16 cellular contexts compared by ENCODE assay signal in the genomic region with DNA sequence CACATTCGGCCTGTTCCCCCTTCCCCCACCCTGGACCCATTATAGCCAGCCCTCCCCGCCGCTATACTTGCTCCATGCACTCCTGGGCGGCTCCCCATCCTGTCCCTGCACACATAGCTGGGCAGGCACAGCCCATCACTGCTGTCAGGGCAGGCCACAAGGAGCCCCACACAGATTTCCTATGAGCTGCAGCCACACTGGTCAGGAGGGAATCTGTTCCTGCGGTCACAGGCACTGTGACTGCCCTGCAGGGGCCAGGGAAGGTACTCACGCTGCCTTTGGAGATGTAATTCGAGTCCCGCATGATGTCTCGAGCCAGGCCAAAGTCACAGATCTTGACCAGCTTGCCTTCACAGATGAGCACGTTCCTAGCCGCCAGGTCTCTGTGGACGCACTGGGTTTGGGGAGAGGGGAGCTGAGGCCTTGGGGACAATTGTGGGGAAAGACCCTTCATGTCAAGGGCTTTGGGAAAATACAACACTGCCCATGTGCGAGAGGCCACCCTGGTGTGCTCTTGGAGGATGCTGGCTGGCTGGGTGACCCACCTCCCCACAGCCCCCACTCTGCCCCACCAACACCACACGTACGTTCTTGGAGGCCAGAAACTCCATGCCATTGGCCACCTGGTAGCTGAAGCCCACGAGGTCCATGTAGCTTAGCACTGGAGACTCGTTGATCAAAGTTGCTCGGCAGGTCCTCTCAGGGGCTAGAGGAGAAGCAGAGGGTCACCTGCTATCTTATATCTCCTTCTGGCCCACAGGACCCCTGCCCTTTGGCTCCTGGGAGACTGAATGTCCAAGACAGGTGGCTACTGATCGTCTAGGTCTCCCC. TPM values are rescaled to one million over a fixed set of nuclear protein-coding genes. Genes with fewer than 3 reads are reported as not detected.
"Had no signal": no experiment of that assay in that cellular context is flagged by ENCODE, and none has a peak within 500 bp of the region (broad histone marks: within the 10 kb centered on the region; RNA-seq: fewer than 3 reads in every experiment).

No MANE protein-coding gene starts in this region.

- H3K4me1 ChIP-seq: esophagus muscularis mucosa, thyroid gland had no signal

- H3K27me3 ChIP-seq: esophagus muscularis mucosa, left lung, thyroid gland had no signal

- H3K4me3 ChIP-seq: esophagus muscularis mucosa, left lung, thyroid gland had no signal

- H3K4me3 Mint-ChIP-seq: activated CD4-positive, alpha-beta memory T cell treated with anti-CD3 and anti-CD28 coated beads, Interleukin-2, amount 10 ng/mL, durations not matched to agents 7 days and 5 days; memory B cell; natural killer cell treated with Interleukin-12 subunit alpha and Interleukin-12 subunit beta and Interleukin-15 and Interleukin-18, amount 100 ng/mL, for 72 hours; T-helper 2 cell treated with Interferon-gamma antibody and Interleukin-4, amounts not matched to agents 5 μg/mL and 100 μg/mL, for 36 hours had no signal

- H3K27ac Mint-ChIP-seq: activated CD4-positive, alpha-beta memory T cell treated with anti-CD3 and anti-CD28 coated beads, Interleukin-2, amount 10 ng/mL, durations not matched to agents 7 days and 5 days; memory B cell; natural killer cell treated with Interleukin-12 subunit alpha and Interleukin-12 subunit beta and Interleukin-15 and Interleukin-18, amount 100 ng/mL, for 72 hours; T-helper 2 cell treated with Interferon-gamma antibody and Interleukin-4, amounts not matched to agents 5 μg/mL and 100 μg/mL, for 36 hours had no signal

- ATAC-seq: left lung; natural killer cell treated with Interleukin-12 subunit alpha and Interleukin-12 subunit beta and Interleukin-15 and Interleukin-18, amount 100 ng/mL, for 72 hours had no signal

- H3K27ac ChIP-seq: esophagus muscularis mucosa, left lung, thyroid gland had no signal

- H3K27me3 Mint-ChIP-seq: activated CD4-positive, alpha-beta memory T cell treated with anti-CD3 and anti-CD28 coated beads, Interleukin-2, amount 10 ng/mL, durations not matched to agents 7 days and 5 days; memory B cell; natural killer cell treated with Interleukin-12 subunit alpha and Interleukin-12 subunit beta and Interleukin-15 and Interleukin-18, amount 100 ng/mL, for 72 hours had no signal

- H3K9me3 ChIP-seq: esophagus muscularis mucosa, left lung, thyroid gland had no signal

- DNase-seq: activated CD4-positive, alpha-beta memory T cell treated with anti-CD3 and anti-CD28 coated beads, Interleukin-2, amount 10 ng/mL, durations not matched to agents 7 days and 5 days; activated CD4-positive, alpha-beta T cell treated with anti-CD3 and anti-CD28 coated beads for 1 hour; activated gamma-delta T cell; activated T-cell treated with anti-CD3 and anti-CD28 coated beads, Interleukin-2, amount 50 U/mL, for 48 hours; central memory CD4-positive, alpha-beta T cell; dermis blood vessel endothelial cell; glutamatergic neuron; stimulated activated CD4-positive, alpha-beta T cell treated with anti-CD3 and anti-CD28 coated beads, Interleukin-4, amount 100 ng/mL, for 4 hours; thyroid gland had no signal

- H3K9me3 Mint-ChIP-seq: activated CD4-positive, alpha-beta memory T cell treated with anti-CD3 and anti-CD28 coated beads, Interleukin-2, amount 10 ng/mL, durations not matched to agents 7 days and 5 days; memory B cell; natural killer cell treated with Interleukin-12 subunit alpha and Interleukin-12 subunit beta and Interleukin-15 and Interleukin-18, amount 100 ng/mL, for 72 hours; T-helper 2 cell treated with Interferon-gamma antibody and Interleukin-4, amounts not matched to agents 5 μg/mL and 100 μg/mL, for 36 hours had no signal

- H3K36me3 Mint-ChIP-seq: memory B cell; natural killer cell treated with Interleukin-12 subunit alpha and Interleukin-12 subunit beta and Interleukin-15 and Interleukin-18, amount 100 ng/mL, for 72 hours had no signal

- H3K36me3 ChIP-seq: thyroid gland had no signal

RNA-seq across cellular contexts. Expression of a gene that starts 34.5 kb away (rescaled TPM):
- total RNA-seq: dermis blood vessel endothelial cell had no signal

RNA-seq across cellular contexts. Expression of a gene that starts 45.7 kb away (rescaled TPM):
- total RNA-seq: activated CD4-positive, alpha-beta memory T cell treated with anti-CD3 and anti-CD28 coated beads, Interleukin-2, amount 10 ng/mL, durations not matched to agents 7 days and 5 days; dermis blood vessel endothelial cell; natural killer cell treated with Interleukin-12 subunit alpha and Interleukin-12 subunit beta and Interleukin-15 and Interleukin-18, amount 100 ng/mL, for 72 hours; omental fat pad; skeletal muscle tissue; thyroid gland had no signal
